ENCODE assay signal across 13 cellular contexts in the genomic region with DNA sequence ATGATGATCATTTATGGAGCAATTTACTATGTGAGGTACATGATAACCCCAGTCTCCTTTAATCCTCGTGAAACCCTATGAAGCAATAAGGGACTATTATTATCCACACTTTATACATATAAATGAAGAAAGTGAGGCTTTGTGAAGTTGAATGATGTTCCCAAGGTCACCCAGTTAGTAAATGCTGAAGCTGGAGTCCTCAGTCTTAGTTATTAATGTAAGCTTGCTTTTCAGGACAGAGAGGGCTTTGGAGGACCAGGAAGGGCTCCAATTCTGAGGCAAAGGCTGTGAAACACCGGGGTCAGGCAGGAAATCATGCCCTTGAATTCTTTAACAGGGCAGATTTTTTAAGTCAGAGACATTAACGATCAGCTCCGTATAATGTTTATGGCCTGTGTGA.
"Had no signal": no experiment of that assay in that cellular context is flagged by ENCODE, and none has a peak within 500 bp of the region (broad histone marks: within the 10 kb centered on the region; RNA-seq: fewer than 3 reads in every experiment).

No MANE protein-coding gene starts in this region.

- H3K27ac Mint-ChIP-seq: activated CD4-positive, alpha-beta T cell treated with anti-CD3 and anti-CD28 coated beads for 36 hours; activated CD8-positive, alpha-beta T cell treated with anti-CD3 and anti-CD28 coated beads for 36 hours; T-cell had no signal

- H3K36me3 ChIP-seq: left lung, stomach had no signal

- H3K4me3 ChIP-seq: left lung, stomach had no signal

- H3K27me3 Mint-ChIP-seq: activated CD4-positive, alpha-beta T cell treated with anti-CD3 and anti-CD28 coated beads for 36 hours; activated CD8-positive, alpha-beta T cell treated with anti-CD3 and anti-CD28 coated beads for 36 hours; T-cell had no signal

- ATAC-seq: activated CD4-positive, alpha-beta T cell treated with anti-CD3 and anti-CD28 coated beads for 36 hours; activated CD8-positive, alpha-beta T cell treated with anti-CD3 and anti-CD28 coated beads for 36 hours; esophagus mucosa; left lung; T-cell had no signal

- H3K9me3 ChIP-seq: left lung, stomach had no signal

- H3K27me3 ChIP-seq: left lung, stomach had no signal

- DNase-seq: activated CD4-positive, alpha-beta T cell treated with anti-CD3 and anti-CD28 coated beads for 36 hours; activated CD8-positive, alpha-beta T cell treated with anti-CD3 and anti-CD28 coated beads for 36 hours; activated naive CD4-positive, alpha-beta T cell treated with anti-CD3 and anti-CD28 coated beads, Interleukin-2, amount 50 U/mL, for 16 hours; cerebellar nuclear complex; foreskin fibroblast; left lung; mesenchymal stem cell; stimulated activated CD4-positive, alpha-beta T cell treated with anti-CD3 and anti-CD28 coated beads, Interleukin-4, amount 100 ng/mL, for 24 hours; stomach; T-cell; T1000 had no signal

- H3K4me3 Mint-ChIP-seq: activated CD4-positive, alpha-beta T cell treated with anti-CD3 and anti-CD28 coated beads for 36 hours; activated CD8-positive, alpha-beta T cell treated with anti-CD3 and anti-CD28 coated beads for 36 hours; neural crest cell; T-cell had no signal

- H3K9me3 Mint-ChIP-seq: activated CD8-positive, alpha-beta T cell treated with anti-CD3 and anti-CD28 coated beads for 36 hours; neural crest cell; T-cell had no signal
